Comparison of ENCODE assay signal across 8 cellular contexts in the genomic region with DNA sequence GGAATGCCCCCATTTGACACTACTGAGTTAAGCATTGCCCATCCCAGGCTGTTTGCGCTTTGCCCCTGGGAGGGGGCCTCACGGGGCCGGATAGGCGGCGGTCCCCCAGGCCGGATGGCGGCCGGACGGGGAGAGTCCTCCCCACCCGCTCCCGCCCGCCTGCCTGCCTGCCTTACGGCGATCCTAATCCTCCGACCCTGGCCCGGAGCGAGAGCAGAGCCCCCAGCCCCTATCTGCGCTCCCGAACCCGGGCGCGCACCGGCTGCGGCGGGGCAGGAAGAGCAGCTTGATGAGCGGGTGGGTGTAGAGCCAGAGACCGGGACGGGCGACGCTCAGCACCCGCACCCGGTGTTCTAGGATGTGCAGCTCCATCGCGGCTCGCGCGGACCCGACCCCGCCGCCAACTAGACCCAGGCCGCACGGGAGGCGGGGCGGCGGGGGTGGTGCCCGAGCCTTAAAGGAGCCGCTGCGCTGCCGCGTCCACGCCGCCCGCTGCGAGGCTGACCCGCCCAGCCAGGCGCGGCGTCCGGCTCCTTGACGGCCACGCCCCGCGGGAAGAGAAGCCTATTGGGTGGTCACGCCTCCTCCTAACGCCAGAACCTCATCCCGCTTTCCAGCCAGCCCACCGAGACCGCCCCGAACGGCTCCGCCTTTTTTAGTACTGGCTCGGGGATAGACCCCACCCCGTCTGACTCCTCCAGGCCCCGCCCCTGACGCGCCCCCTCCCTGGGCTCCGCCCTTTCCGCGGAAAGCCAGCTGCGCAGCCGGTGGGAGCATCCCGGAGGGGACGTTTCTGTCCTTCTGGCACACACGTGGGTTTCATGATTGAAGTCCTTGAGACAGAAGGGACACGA. TPM values are rescaled to one million over a fixed set of nuclear protein-coding genes. Genes with fewer than 3 reads are reported as not detected.
DNase-seq lines count a peak whose midpoint lies in the region; ATAC-seq and TF ChIP-seq lines count a peak whose summit lies in the region.

TSS of gene CASTOR1 (minus strand) at position 380 of the 854 bp plus-strand sequence. CDS start at position 372, 8 bp downstream.

- WGBS in right lobe of liver (ENCODE audit: insufficient coverage, low coverage, low lambda C conversion rate, missing lambda C conversion rate): 2% methylated on average over 10 of the region's 85 CpGs

- no peaks in the 10 kb centered on the region for H3K27me3 ChIP-seq in BLaER1 treated with 17β-estradiol and CSF1 and Interleukin-3, amounts not matched to agents 10 nM and 100 nM
- H3K27me3 ChIP-seq in right lobe of liver: no peaks in the 10 kb centered on the region

- peak within 1 kb of the TSS; percentile 36 to 89 (median 78); a peak in 20 of 22 replicates for H3K27ac ChIP-seq in BLaER1 treated with 17β-estradiol and CSF1 and Interleukin-3, amounts not matched to agents 10 nM and 100 nM
- H3K27ac ChIP-seq in right lobe of liver: peak within 1 kb of the TSS; percentile 65 to 75 (median 68)

- intact Hi-C loops in right lobe of liver (cut with DNase I): no loop called here

- peak within 1 kb of the TSS; percentile 61 to 82 (median 73) for H3K4me3 ChIP-seq in BLaER1 treated with 17β-estradiol and CSF1 and Interleukin-3, amounts not matched to agents 10 nM and 100 nM
- peak within 1 kb of the TSS; percentile 61 to 84 (median 74) for H3K4me3 ChIP-seq in right lobe of liver

- peaks cover 62 to 91% (median 71%) of the 10 kb centered on the region in 10 experiments for H3K4me1 ChIP-seq in BLaER1 treated with 17β-estradiol and CSF1 and Interleukin-3, amounts not matched to agents 10 nM and 100 nM
- peaks cover 0 to 35% (median 19%) of the 10 kb centered on the region in 4 donors for H3K4me1 ChIP-seq in right lobe of liver

- DNase-seq in NCI-H748 treated with DMSO at 0.1 percent for 48 hours (lab: John Stamatoyannopoulos, UW) (peak; percentile 93), dermis microvascular lymphatic vessel endothelial cell (ENCODE audit: low read depth in 2 of 2) (peak; percentile 93 to 99), right lobe of liver (peak; percentile 99 to 100 (median 99))
- peak; percentile 97 to 98 for DNase-seq in activated CD4-positive, alpha-beta T cell treated with anti-CD3 and anti-CD28 coated beads, Interleukin-2, amount 50 U/mL, for 48 hours
- peak; percentile 91 for DNase-seq in stimulated activated CD4-positive, alpha-beta T cell treated with anti-CD3 and anti-CD28 coated beads, Interleukin-4, amount 100 ng/mL, for 24 hours

- H3K9me3 ChIP-seq in BLaER1 treated with 17β-estradiol and CSF1 and Interleukin-3, amounts not matched to agents 10 nM and 100 nM (replicated peaks in 1 of 11): no peaks in the 10 kb centered on the region
- no peaks in the 10 kb centered on the region for H3K9me3 ChIP-seq in right lobe of liver

- no peak for TF ChIP-seq CTCF in right lobe of liver (IDR thresholded peaks at IDR 0.05)

- H4K20me1 ChIP-seq in BLaER1 treated with 17β-estradiol and CSF1 and Interleukin-3, amounts not matched to agents 10 nM and 100 nM: peaks cover 0 to 26% (median 0%) of the 10 kb centered on the region in 11 experiments; a peak in 3 of 22 replicates

- ATAC-seq in GM19351 (IDR thresholded peaks at IDR 0.05; ENCODE audit: unreplicated experiment) (peak; percentile 67), HG03520 (IDR thresholded peaks at IDR 0.05; ENCODE audit: unreplicated experiment) (peak; percentile 48), right lobe of liver (peak; percentile 82 to 89 (median 86))

- H3K9ac ChIP-seq in BLaER1 treated with 17β-estradiol and CSF1 and Interleukin-3, amounts not matched to agents 10 nM and 100 nM: peak within 1 kb of the TSS; percentile 70 to 87 (median 81)

- peak within 1 kb of the TSS; percentile 96 to 100 (median 99) for H3K4me2 ChIP-seq in BLaER1 treated with 17β-estradiol and CSF1 and Interleukin-3, amounts not matched to agents 10 nM and 100 nM

- H3K36me3 ChIP-seq in BLaER1 treated with 17β-estradiol and CSF1 and Interleukin-3, amounts not matched to agents 10 nM and 100 nM: peaks cover 17 to 36% (median 27%) of the 10 kb centered on the region in 11 experiments; a peak in 21 of 22 replicates
- peaks cover 0 to 34% (median 9%) of the 10 kb centered on the region in 4 donors for H3K36me3 ChIP-seq in right lobe of liver

- peak; percentile 77 for TF ChIP-seq POLR2A in right lobe of liver (IDR thresholded peaks at IDR 0.05)

RNA-seq across cellular contexts. Expression of gene CASTOR1, which starts in this region (rescaled TPM):
- total RNA-seq in dermis microvascular lymphatic vessel endothelial cell: 5.5 and 8.2 TPM in 2 replicates
- 1 to 10 TPM in 5 of 6 experiments, under 1 TPM in 1; 0.86 to 8.6 (median 4.0) TPM for total RNA-seq in right lobe of liver

Comparison
In these comparisons a context has a peak if more than half of its experiments do, and no peak if none do; other contexts are left out.
1. Peak in every context shown above with its lines: DNase-seq, ATAC-seq, H3K4me3 ChIP-seq and H3K27ac ChIP-seq.